ENCODE assay signal across 8 cellular contexts in the genomic region with DNA sequence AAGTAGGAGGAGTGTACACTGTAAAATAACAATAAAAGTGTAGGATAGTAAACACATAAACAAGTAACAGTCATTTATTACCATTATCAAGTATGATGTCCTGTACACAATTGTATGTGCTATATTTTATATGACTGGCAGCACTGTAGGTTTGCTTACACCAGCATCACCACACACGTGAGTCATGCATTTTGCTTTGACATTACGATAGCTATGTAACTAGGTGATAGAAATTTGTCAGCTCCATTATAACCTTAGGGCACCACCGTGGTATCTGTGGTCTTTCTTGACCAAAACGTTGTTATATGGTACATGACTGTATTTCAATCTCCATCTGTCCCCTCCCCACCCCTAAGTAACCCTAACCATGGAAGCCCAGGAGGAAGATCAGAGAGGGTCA. TPM values are rescaled to one million over a fixed set of nuclear protein-coding genes. Genes with fewer than 3 reads are reported as not detected.
DNase-seq lines count a peak whose midpoint lies in the region; ATAC-seq and TF ChIP-seq lines count a peak whose summit lies in the region.

No MANE protein-coding gene starts in this region.

- POLR2A ChIA-PET in activated naive CD8-positive, alpha-beta T cell treated with anti-CD3 and anti-CD28 coated beads, Interleukin-2, amount 10 ng/mL, durations not matched to agents 7 days and 5 days (lab: Charles Lee) = no interaction called here

- H3K27ac ChIP-seq in right atrium auricular region = peak overlapping the region; percentile 86 to 94
- H3K27ac ChIP-seq in uterus = peak overlapping the region; percentile 81 to 85

- TF ChIP-seq POLR2A in uterus (IDR thresholded peaks at IDR 0.05) = no peak

- no peak for ATAC-seq in activated naive CD8-positive, alpha-beta T cell treated with anti-CD3 and anti-CD28 coated beads, Interleukin-2, amount 10 ng/mL, durations not matched to agents 7 days and 5 days (ENCODE audit: low read depth)
- no peak for ATAC-seq in HG03039 (IDR thresholded peaks at IDR 0.05; ENCODE audit: unreplicated experiment)
- no peak for ATAC-seq in GM18867 (IDR thresholded peaks at IDR 0.05; ENCODE audit: unreplicated experiment)

- TF ChIP-seq CTCF in right atrium auricular region (IDR thresholded peaks at IDR 0.05) (no peak), uterus (IDR thresholded peaks at IDR 0.05) (no peak)

- H3K36me3 Mint-ChIP-seq in activated naive CD8-positive, alpha-beta T cell treated with anti-CD3 and anti-CD28 coated beads, Interleukin-2, amount 10 ng/mL, durations not matched to agents 7 days and 5 days = no peaks in the 10 kb centered on the region

- H3K4me3 ChIP-seq in right atrium auricular region (peak overlapping the region in 1 of 2 donors; percentile 58), uterus (peak overlapping the region in 1 of 2 donors; percentile 68)

- peak overlapping the region; percentile 80 for H3K27ac Mint-ChIP-seq in activated naive CD8-positive, alpha-beta T cell treated with anti-CD3 and anti-CD28 coated beads, Interleukin-2, amount 10 ng/mL, durations not matched to agents 7 days and 5 days

- intact Hi-C loops in cardiac septum (cut with DNase I) = no loop called here
- intact Hi-C loops in uterus (cut with DNase I; ENCODE audit: low total_unique reads) = loop anchor here (5.0 kb wide), 1 partner anchor 36 kb away; a partner anchor contains a TSS

- H3K36me3 ChIP-seq in right atrium auricular region (no peaks in the 10 kb centered on the region), uterus (no peaks in the 10 kb centered on the region)

- peak overlapping the region; percentile 90 for H3K4me3 Mint-ChIP-seq in activated naive CD8-positive, alpha-beta T cell treated with anti-CD3 and anti-CD28 coated beads, Interleukin-2, amount 10 ng/mL, durations not matched to agents 7 days and 5 days

- DNase-seq in right atrium auricular region (ENCODE audit: low spot score) (no peak), cardiac septum (ENCODE audit: low spot score) (no peak), kidney glomerular epithelial cell (lab: John Stamatoyannopoulos, UW) (peak; percentile 8), uterus (no peak), GOT3 (lab: John Stamatoyannopoulos, UW) (no peak)
- no peak for DNase-seq in activated naive CD8-positive, alpha-beta T cell treated with anti-CD3 and anti-CD28 coated beads, Interleukin-2, amount 10 ng/mL, durations not matched to agents 7 days and 5 days

- H3K27me3 ChIP-seq in right atrium auricular region = no peaks in the 10 kb centered on the region
- no peaks in the 10 kb centered on the region for H3K27me3 ChIP-seq in uterus

- H3K9me3 ChIP-seq in right atrium auricular region (no peaks in the 10 kb centered on the region), uterus (no peaks in the 10 kb centered on the region)

- H3K4me1 ChIP-seq in right atrium auricular region = peaks cover 0 to 32% of the 10 kb centered on the region in 2 donors
- peaks cover 3 to 5% of the 10 kb centered on the region in 2 donors for H3K4me1 ChIP-seq in uterus

- H3K27me3 Mint-ChIP-seq in activated naive CD8-positive, alpha-beta T cell treated with anti-CD3 and anti-CD28 coated beads, Interleukin-2, amount 10 ng/mL, durations not matched to agents 7 days and 5 days = peaks cover 2% of the 10 kb centered on the region

- H3K4me1 Mint-ChIP-seq in activated naive CD8-positive, alpha-beta T cell treated with anti-CD3 and anti-CD28 coated beads, Interleukin-2, amount 10 ng/mL, durations not matched to agents 7 days and 5 days = peaks cover 14% of the 10 kb centered on the region

- no peaks in the 10 kb centered on the region for H3K9me3 Mint-ChIP-seq in activated naive CD8-positive, alpha-beta T cell treated with anti-CD3 and anti-CD28 coated beads, Interleukin-2, amount 10 ng/mL, durations not matched to agents 7 days and 5 days

RNA-seq across cellular contexts. Expression of a gene that starts 1.1 kb away (rescaled TPM):
- total RNA-seq in right atrium auricular region (10 to 100 TPM; 12.3 TPM), cardiac septum (8.1 TPM), uterus (10 to 100 TPM in 2 of 4 donors, 1 to 10 TPM in 2; 3.1 to 23.4 (median 8.3) TPM)
- total RNA-seq in activated naive CD8-positive, alpha-beta T cell treated with anti-CD3 and anti-CD28 coated beads, Interleukin-2, amount 10 ng/mL, durations not matched to agents 7 days and 5 days = 10 to 100 TPM in 1 of 2 experiments, 1 to 10 TPM in 1; 9.3 to 12.0 TPM

RNA-seq across cellular contexts. Expression of a gene that starts 37.0 kb away (rescaled TPM):
- total RNA-seq in right atrium auricular region = 100 to 1,000 TPM; 155 to 252 TPM
- total RNA-seq in cardiac septum = 130 TPM
- 100 to 1,000 TPM; 607 to 626 TPM for total RNA-seq in activated naive CD8-positive, alpha-beta T cell treated with anti-CD3 and anti-CD28 coated beads, Interleukin-2, amount 10 ng/mL, durations not matched to agents 7 days and 5 days
- 100 to 1,000 TPM; 118 to 285 (median 175) TPM for total RNA-seq in uterus

RNA-seq across cellular contexts. Expression of a gene that starts 51.0 kb away (rescaled TPM):
- total RNA-seq in right atrium auricular region = 10 to 100 TPM; 18.0 to 24.6 TPM
- total RNA-seq in cardiac septum = 23.5 TPM
- total RNA-seq in activated naive CD8-positive, alpha-beta T cell treated with anti-CD3 and anti-CD28 coated beads, Interleukin-2, amount 10 ng/mL, durations not matched to agents 7 days and 5 days = 1 to 10 TPM; 5.9 to 6.8 TPM
- total RNA-seq in uterus = 10 to 100 TPM in 2 of 4 donors, 1 to 10 TPM in 2; 1.8 to 24.1 (median 10.0) TPM
